8 cellular contexts compared by ENCODE assay signal in the genomic region with DNA sequence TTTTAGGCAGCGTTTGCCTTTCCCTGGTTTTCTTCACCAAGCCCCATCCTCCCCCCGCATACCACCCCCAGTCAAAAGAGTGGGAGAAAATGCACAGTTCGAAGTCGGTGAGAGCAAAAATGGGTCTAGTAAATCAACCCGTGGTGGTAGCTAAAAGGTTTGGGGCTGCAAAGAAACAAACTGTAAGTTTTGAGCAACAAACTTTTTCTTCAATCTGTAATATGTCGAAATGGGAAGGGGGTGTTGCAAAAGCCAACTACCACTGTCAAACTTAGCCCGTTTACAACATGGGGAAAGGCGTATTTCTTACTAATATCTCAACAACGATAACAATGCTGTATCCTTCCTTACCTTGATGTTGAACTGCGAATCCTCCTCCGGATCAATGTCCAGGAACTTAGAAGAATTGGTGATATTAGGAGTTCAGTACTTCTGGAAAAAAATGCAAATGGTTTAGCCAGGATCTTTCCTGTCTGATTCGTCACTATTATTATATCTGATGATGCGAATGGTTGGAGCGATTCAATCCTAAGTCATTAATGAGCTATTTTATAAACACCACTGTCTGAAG. TPM values are rescaled to one million over a fixed set of nuclear protein-coding genes. Genes with fewer than 3 reads are reported as not detected.
A peak's percentile ranks its signal among the peaks of the same experiment; 100 is the strongest.
DNase-seq lines count a peak whose midpoint lies in the region; ATAC-seq and TF ChIP-seq lines count a peak whose summit lies in the region.

No MANE protein-coding gene starts in this region.

- H3K4me1 Mint-ChIP-seq in stimulated activated memory B cell treated with anti-CD40 and anti-IgM and Interleukin-4, amounts not matched to agents 10 μg/mL and 1 μg/mL and 100 μg/mL, for 72 hours = peaks cover 22% of the 10 kb centered on the region

- POLR2A ChIA-PET in AG04449 (lab: Yijun Ruan, JAX) = interaction anchor here (1.0 kb wide), 1 partner anchor 11 kb away, joined by 4 read pairs; no protein-coding TSS in a partner anchor

- peaks cover 22% of the 10 kb centered on the region for H3K4me1 ChIP-seq in hepatocyte (ENCODE audit: insufficient read depth)

- peaks cover 4% of the 10 kb centered on the region for H3K36me3 Mint-ChIP-seq in stimulated activated memory B cell treated with anti-CD40 and anti-IgM and Interleukin-4, amounts not matched to agents 10 μg/mL and 1 μg/mL and 100 μg/mL, for 72 hours

- H3K9me2 ChIP-seq in hepatocyte (replicated peaks; ENCODE audit: insufficient read depth) = no peaks in the 10 kb centered on the region

- peak overlapping the region; percentile 89 for H2AFZ ChIP-seq in hepatocyte

- H3K4me2 ChIP-seq in hepatocyte = peak overlapping the region; percentile 92

- H3K9me3 ChIP-seq in WERI-Rb-1 (ENCODE audit: severe bottlenecking) (no peaks in the 10 kb centered on the region), hepatocyte (ENCODE audit: low read depth) (no peaks in the 10 kb centered on the region)

- H4K20me1 ChIP-seq in hepatocyte (ENCODE audit: insufficient read depth, poor library complexity, severe bottlenecking) = no peaks in the 10 kb centered on the region

- H3K27me3 Mint-ChIP-seq in stimulated activated memory B cell treated with anti-CD40 and anti-IgM and Interleukin-4, amounts not matched to agents 10 μg/mL and 1 μg/mL and 100 μg/mL, for 72 hours = peaks cover 78% of the 10 kb centered on the region

- H3K36me3 ChIP-seq in H7 (replicated peaks; ENCODE audit: control insufficient read depth, insufficient read depth, low read length) (no peaks in the 10 kb centered on the region), WERI-Rb-1 (no peaks in the 10 kb centered on the region), hepatocyte (replicated peaks; ENCODE audit: insufficient read depth, low read depth) (no peaks in the 10 kb centered on the region)

- H3K27me3 ChIP-seq in H7 (ENCODE audit: control insufficient read depth, insufficient read depth, low read length) = peaks cover 61% of the 10 kb centered on the region
- H3K27me3 ChIP-seq in WERI-Rb-1 (ENCODE audit: insufficient read depth, low read depth, severe bottlenecking) = peaks cover 12% of the 10 kb centered on the region
- peaks cover 67% of the 10 kb centered on the region for H3K27me3 ChIP-seq in hepatocyte

- DNase-seq in AG04449 (ENCODE audit: low read depth, low spot score) (no peak), H7 (peak; percentile 43), WERI-Rb-1 (no peak), hepatocyte (ENCODE audit: low spot score) (no peak), putamen (ENCODE audit: low spot score) (no peak)

- H3K4me3 ChIP-seq in AG04449 (ENCODE audit: low read depth, low read length) (peak overlapping the region; percentile 92), H7 (ENCODE audit: insufficient read depth, low read depth, low read length) (peak overlapping the region; percentile 88), WERI-Rb-1 (ENCODE audit: low read depth, low read length) (peak overlapping the region; percentile 90), hepatocyte (peak overlapping the region; percentile 58)

- TF ChIP-seq CTCF in AG04449 (IDR thresholded peaks at IDR 0.05; ENCODE audit: insufficient read depth, low read length, missing control alignments) (no peak), WERI-Rb-1 (IDR thresholded peaks at IDR 0.05; ENCODE audit: low read depth, low read length) (no peak), hepatocyte (IDR thresholded peaks at IDR 0.05; ENCODE audit: poor library complexity) (no peak)

- no peak for ATAC-seq in stimulated activated memory B cell treated with anti-CD40 and anti-IgM and Interleukin-4, amounts not matched to agents 10 μg/mL and 1 μg/mL and 100 μg/mL, for 72 hours
- no peak for ATAC-seq in GM21360 (IDR thresholded peaks at IDR 0.05; ENCODE audit: unreplicated experiment)
- ATAC-seq in HG02840 (IDR thresholded peaks at IDR 0.05; ENCODE audit: low FRiP score, unreplicated experiment) = no peak

- H3K79me2 ChIP-seq in hepatocyte = no peaks in the 10 kb centered on the region

- H3K27ac ChIP-seq in WERI-Rb-1 = peak overlapping the region; percentile 85
- H3K27ac ChIP-seq in hepatocyte = peak overlapping the region; percentile 75

- CTCF ChIA-PET in AG04449 (lab: Yijun Ruan, JAX) = interaction anchor here (1.0 kb wide), 2 partner anchors 12 to 1151 kb away, joined by 4 read pairs; no protein-coding TSS in a partner anchor

- WGBS in hepatocyte (ENCODE audit: low lambda C conversion rate, missing lambda C conversion rate) = 5% methylated on average over 14 of the region's 14 CpGs

- H3K9me3 Mint-ChIP-seq in stimulated activated memory B cell treated with anti-CD40 and anti-IgM and Interleukin-4, amounts not matched to agents 10 μg/mL and 1 μg/mL and 100 μg/mL, for 72 hours = peaks cover 3% of the 10 kb centered on the region

- H3K4me3 Mint-ChIP-seq in stimulated activated memory B cell treated with anti-CD40 and anti-IgM and Interleukin-4, amounts not matched to agents 10 μg/mL and 1 μg/mL and 100 μg/mL, for 72 hours = peak overlapping the region; percentile 83

- peak overlapping the region; percentile 72 for H3K27ac Mint-ChIP-seq in stimulated activated memory B cell treated with anti-CD40 and anti-IgM and Interleukin-4, amounts not matched to agents 10 μg/mL and 1 μg/mL and 100 μg/mL, for 72 hours

RNA-seq across cellular contexts. Expression of a gene that starts 2.4 kb away (rescaled TPM):
- total RNA-seq in H7 (2014; rRNA removed; shearing (Covaris generic)) = 10.3 and 15.7 TPM in 2 replicates
- total RNA-seq in hepatocyte = 7.7 and 8.7 TPM in 2 replicates
- 1.9 and 2.7 TPM in 2 replicates for polyA plus RNA-seq in hepatocyte
